In genomic region chr10:109902992-109903947, GRCh38 we compare ENCODE assay signal across 9 cellular contexts. TPM values are rescaled to one million over a fixed set of nuclear protein-coding genes. Genes with fewer than 3 reads are reported as not detected.
DNase-seq lines count a peak whose midpoint lies in the region; ATAC-seq lines count a peak whose summit lies in the region.
"Had no signal": no experiment of that assay in that cellular context is flagged by ENCODE, and none has a peak within 500 bp of the region (broad histone marks: within the 10 kb centered on the region; RNA-seq: fewer than 3 reads in every experiment).

No MANE protein-coding gene starts in this region.

- peak overlapping the region; percentile 25 for H3K4me3 Mint-ChIP-seq in T-helper 1 cell treated with Interleukin-12 subunit alpha and Interleukin-12 subunit beta and Interleukin-4 antibody, amounts not matched to agents 30 μg/mL and 1 μg/mL, for 36 hours

- no peak overlapping the region for H3K4me2 ChIP-seq in Karpas-422 (ENCODE audit: low read depth, low read length, poor library complexity, severe bottlenecking)

- no peaks in the 10 kb centered on the region for H4K20me1 ChIP-seq in Karpas-422 (ENCODE audit: insufficient read depth, low read depth, low read length)

- peaks cover 21% of the 10 kb centered on the region for H3K4me1 ChIP-seq in Karpas-422 (ENCODE audit: low read length)

- no peaks in the 10 kb centered on the region for H3K9me2 ChIP-seq in Karpas-422 (replicated peaks; ENCODE audit: insufficient read depth, low read length)

- no peak overlapping the region for H3K4me3 ChIP-seq in Karpas-422 (ENCODE audit: low read length)

- H3K27me3 ChIP-seq in Karpas-422 (ENCODE audit: low read length): no peaks in the 10 kb centered on the region

- H3K79me2 ChIP-seq in Karpas-422 (ENCODE audit: low read length): peaks cover 96% of the 10 kb centered on the region

- no peaks in the 10 kb centered on the region for H3K27me3 Mint-ChIP-seq in T-helper 1 cell treated with Interleukin-12 subunit alpha and Interleukin-12 subunit beta and Interleukin-4 antibody, amounts not matched to agents 30 μg/mL and 1 μg/mL, for 36 hours (ENCODE audit: low read depth)

- H3K27ac ChIP-seq in Karpas-422 (ENCODE audit: low read length): no peak overlapping the region
- H3K27ac ChIP-seq: HL-60 had no signal

- H3K9me3 Mint-ChIP-seq in T-helper 1 cell treated with Interleukin-12 subunit alpha and Interleukin-12 subunit beta and Interleukin-4 antibody, amounts not matched to agents 30 μg/mL and 1 μg/mL, for 36 hours: no peaks in the 10 kb centered on the region

- DNase-seq in kidney tubule cell (ENCODE audit: low spot score) (peak; percentile 58), NCI-H1930 (lab: John Stamatoyannopoulos, UW) (no peak), Karpas-422 (no peak), NCI-H2196 treated with DMSO at 0.1 percent for 48 hours (lab: John Stamatoyannopoulos, UW; ENCODE audit: unreplicated experiment) (no peak)

- H3K27ac Mint-ChIP-seq in T-helper 1 cell treated with Interleukin-12 subunit alpha and Interleukin-12 subunit beta and Interleukin-4 antibody, amounts not matched to agents 30 μg/mL and 1 μg/mL, for 36 hours: peak overlapping the region; percentile 91

- no peak overlapping the region for H2AFZ ChIP-seq in Karpas-422 (ENCODE audit: low read length)

- no peak overlapping the region for H3K9ac ChIP-seq in Karpas-422 (ENCODE audit: low read length)

- no peaks in the 10 kb centered on the region for H3K9me3 ChIP-seq in Karpas-422 (ENCODE audit: low read length)

- H3K36me3 ChIP-seq in Karpas-422 (ENCODE audit: insufficient read depth, low read length): peaks cover 57% of the 10 kb centered on the region

- peaks cover 61% of the 10 kb centered on the region for H3K36me3 Mint-ChIP-seq in T-helper 1 cell treated with Interleukin-12 subunit alpha and Interleukin-12 subunit beta and Interleukin-4 antibody, amounts not matched to agents 30 μg/mL and 1 μg/mL, for 36 hours (ENCODE audit: low read depth)

- peaks cover 38% of the 10 kb centered on the region for H3K4me1 Mint-ChIP-seq in T-helper 1 cell treated with Interleukin-12 subunit alpha and Interleukin-12 subunit beta and Interleukin-4 antibody, amounts not matched to agents 30 μg/mL and 1 μg/mL, for 36 hours (ENCODE audit: low read depth)

- peak; percentile 64 for ATAC-seq in GM18499 (IDR thresholded peaks at IDR 0.05; ENCODE audit: insufficient read depth, unreplicated experiment)
- ATAC-seq in HG02623 (IDR thresholded peaks at IDR 0.05; ENCODE audit: unreplicated experiment): peak; percentile 44
- no peak for ATAC-seq in HG03139 (IDR thresholded peaks at IDR 0.05; ENCODE audit: unreplicated experiment)

RNA-seq across cellular contexts. Expression of gene XPNPEP1, which starts 20.0 kb away (rescaled TPM):
- total RNA-seq in Karpas-422 (2014; rRNA removed; shearing (Covaris generic); ENCODE audit: low replicate concordance): 198 and 201 TPM in 2 replicates
